Comparison of ENCODE assay signal across 8 cellular contexts in genomic region chr17:40557531-40558299, GRCh38. TPM values are rescaled to one million over a fixed set of nuclear protein-coding genes. Genes with fewer than 3 reads are reported as not detected.
DNase-seq lines count a peak whose midpoint lies in the region; ATAC-seq, FAIRE-seq and TF ChIP-seq lines count a peak whose summit lies in the region.
"Had no signal": no experiment of that assay in that cellular context is flagged by ENCODE, and none has a peak within 500 bp of the region (broad histone marks: within the 10 kb centered on the region; RNA-seq: fewer than 3 reads in every experiment).

No MANE protein-coding gene starts in this region.

- H3K27ac ChIP-seq in hepatocyte = peak overlapping the region; percentile 31

- H3K4me2 ChIP-seq in hepatocyte = no peak overlapping the region

- H3K4me1 ChIP-seq in hepatocyte (ENCODE audit: insufficient read depth) = peaks cover 37% of the 10 kb centered on the region

- H3K4me1 Mint-ChIP-seq in activated T-helper 1 cell treated with anti-CD3 and anti-CD28 coated beads, Interleukin-12 subunit alpha, Interleukin-12 subunit beta, Interleukin-2, Interleukin-4 antibody, amounts not matched to agents 30 ng/mL and 10 ng/mL and 1 ng/mL, durations not matched to agents 14 hours and 24 hours and 36 hours (ENCODE audit: low read depth) = peaks cover 91% of the 10 kb centered on the region
- H3K4me1 Mint-ChIP-seq in stimulated activated naive CD8-positive, alpha-beta T cell treated with anti-CD3 and anti-CD28 coated beads, Interleukin-15, amount 100 ng/mL, for 72 hours = peaks cover 84% of the 10 kb centered on the region

- H4K20me1 ChIP-seq in hepatocyte (ENCODE audit: insufficient read depth, poor library complexity, severe bottlenecking) = no peaks in the 10 kb centered on the region

- H3K9me3 ChIP-seq in hepatocyte (ENCODE audit: low read depth) = no peaks in the 10 kb centered on the region

- no peak overlapping the region for H2AFZ ChIP-seq in hepatocyte

- peak; percentile 26 for DNase-seq in H7
- no peak for DNase-seq in activated T-helper 1 cell treated with anti-CD3 and anti-CD28 coated beads, Interleukin-12 subunit alpha, Interleukin-12 subunit beta, Interleukin-2, Interleukin-4 antibody, amounts not matched to agents 30 ng/mL and 10 ng/mL and 1 ng/mL, durations not matched to agents 14 hours and 24 hours and 36 hours (ENCODE audit: low spot score)
- no peak for DNase-seq in hepatocyte (ENCODE audit: low spot score)
- DNase-seq in stimulated activated naive CD8-positive, alpha-beta T cell treated with anti-CD3 and anti-CD28 coated beads, Interleukin-15, amount 100 ng/mL, for 72 hours = peak in 1 of 2 donors; percentile 15
- no peak for DNase-seq in epidermal melanocyte (ENCODE audit: insufficient read length, low spot score)
- no peak for DNase-seq in D721Med (ENCODE audit: insufficient read length, low spot score)

- peaks cover 82% of the 10 kb centered on the region for H3K36me3 Mint-ChIP-seq in activated T-helper 1 cell treated with anti-CD3 and anti-CD28 coated beads, Interleukin-12 subunit alpha, Interleukin-12 subunit beta, Interleukin-2, Interleukin-4 antibody, amounts not matched to agents 30 ng/mL and 10 ng/mL and 1 ng/mL, durations not matched to agents 14 hours and 24 hours and 36 hours (ENCODE audit: low read depth)

- H3K27ac Mint-ChIP-seq in activated T-helper 1 cell treated with anti-CD3 and anti-CD28 coated beads, Interleukin-12 subunit alpha, Interleukin-12 subunit beta, Interleukin-2, Interleukin-4 antibody, amounts not matched to agents 30 ng/mL and 10 ng/mL and 1 ng/mL, durations not matched to agents 14 hours and 24 hours and 36 hours = peak overlapping the region; percentile 59
- peak overlapping the region; percentile 69 to 70 for H3K27ac Mint-ChIP-seq in stimulated activated naive CD8-positive, alpha-beta T cell treated with anti-CD3 and anti-CD28 coated beads, Interleukin-15, amount 100 ng/mL, for 72 hours

- no peaks in the 10 kb centered on the region for H3K27me3 Mint-ChIP-seq in activated T-helper 1 cell treated with anti-CD3 and anti-CD28 coated beads, Interleukin-12 subunit alpha, Interleukin-12 subunit beta, Interleukin-2, Interleukin-4 antibody, amounts not matched to agents 30 ng/mL and 10 ng/mL and 1 ng/mL, durations not matched to agents 14 hours and 24 hours and 36 hours (ENCODE audit: insufficient read depth)
- H3K27me3 Mint-ChIP-seq in stimulated activated naive CD8-positive, alpha-beta T cell treated with anti-CD3 and anti-CD28 coated beads, Interleukin-15, amount 100 ng/mL, for 72 hours = no peaks in the 10 kb centered on the region

- H3K36me3 ChIP-seq in H7 (replicated peaks; ENCODE audit: control insufficient read depth, insufficient read depth, low read length) (no peaks in the 10 kb centered on the region), hepatocyte (replicated peaks; ENCODE audit: insufficient read depth, low read depth) (no peaks in the 10 kb centered on the region)

- H3K4me3 ChIP-seq in H7 (ENCODE audit: insufficient read depth, low read depth, low read length) (no peak overlapping the region), hepatocyte (no peak overlapping the region)

- no peaks in the 10 kb centered on the region for H3K79me2 ChIP-seq in hepatocyte

- TF ChIP-seq CTCF in hepatocyte (IDR thresholded peaks at IDR 0.05; ENCODE audit: poor library complexity) (no peak), D721Med (IDR thresholded peaks at IDR 0.05; ENCODE audit: insufficient read depth, missing control alignments) (no peak)

- intact Hi-C loops in activated T-helper 1 cell treated with anti-CD3 and anti-CD28 coated beads, Interleukin-12 subunit alpha, Interleukin-12 subunit beta, Interleukin-2, Interleukin-4 antibody, amounts not matched to agents 30 ng/mL and 10 ng/mL and 1 ng/mL, durations not matched to agents 14 hours and 24 hours and 36 hours (cut with micrococcal nuclease) = no loop called here

- peaks cover 2% of the 10 kb centered on the region; the same call in 1 of the 2 replicates for H3K27me3 ChIP-seq in H7 (ENCODE audit: control insufficient read depth, insufficient read depth, low read length)
- no peaks in the 10 kb centered on the region for H3K27me3 ChIP-seq in hepatocyte

- H3K9me3 Mint-ChIP-seq in activated T-helper 1 cell treated with anti-CD3 and anti-CD28 coated beads, Interleukin-12 subunit alpha, Interleukin-12 subunit beta, Interleukin-2, Interleukin-4 antibody, amounts not matched to agents 30 ng/mL and 10 ng/mL and 1 ng/mL, durations not matched to agents 14 hours and 24 hours and 36 hours = no peaks in the 10 kb centered on the region
- no peaks in the 10 kb centered on the region for H3K9me3 Mint-ChIP-seq in stimulated activated naive CD8-positive, alpha-beta T cell treated with anti-CD3 and anti-CD28 coated beads, Interleukin-15, amount 100 ng/mL, for 72 hours

- 65% methylated on average over 6 of the region's 6 CpGs for WGBS in hepatocyte (ENCODE audit: low lambda C conversion rate, missing lambda C conversion rate)

- no peak overlapping the region for H3K4me3 Mint-ChIP-seq in activated T-helper 1 cell treated with anti-CD3 and anti-CD28 coated beads, Interleukin-12 subunit alpha, Interleukin-12 subunit beta, Interleukin-2, Interleukin-4 antibody, amounts not matched to agents 30 ng/mL and 10 ng/mL and 1 ng/mL, durations not matched to agents 14 hours and 24 hours and 36 hours
- peak overlapping the region; percentile 71 to 97 for H3K4me3 Mint-ChIP-seq in stimulated activated naive CD8-positive, alpha-beta T cell treated with anti-CD3 and anti-CD28 coated beads, Interleukin-15, amount 100 ng/mL, for 72 hours

- no peaks in the 10 kb centered on the region for H3K9me2 ChIP-seq in hepatocyte (replicated peaks; ENCODE audit: insufficient read depth)

- no peak for ATAC-seq in stimulated activated naive CD8-positive, alpha-beta T cell treated with anti-CD3 and anti-CD28 coated beads, Interleukin-15, amount 100 ng/mL, for 72 hours
- ATAC-seq in GM21526 (IDR thresholded peaks at IDR 0.05; ENCODE audit: low FRiP score, unreplicated experiment) = no peak
- ATAC-seq: Panc1 had no signal

- no peak for FAIRE-seq in D721Med (lab: Jason Lieb, UNC)

RNA-seq across cellular contexts. Expression of gene CCR7, which starts 7.6 kb away (rescaled TPM):
- 1.1 TPM in 1 of 2 replicates, not detected in the other for total RNA-seq in H7 (2014; rRNA removed; shearing (Covaris generic))
- total RNA-seq in activated T-helper 1 cell treated with anti-CD3 and anti-CD28 coated beads, Interleukin-12 subunit alpha, Interleukin-12 subunit beta, Interleukin-2, Interleukin-4 antibody, amounts not matched to agents 30 ng/mL and 10 ng/mL and 1 ng/mL, durations not matched to agents 14 hours and 24 hours and 36 hours = 165 and 166 TPM in 2 replicates
- total RNA-seq in hepatocyte = 0.16 and 2.8 TPM in 2 replicates
- 2.9 and 4.1 TPM in 2 replicates for polyA plus RNA-seq in hepatocyte

RNA-seq across cellular contexts. Expression of gene TNS4, which starts 56.3 kb away (rescaled TPM):
- 0.14 and 0.18 TPM in 2 replicates for total RNA-seq in H7 (2014; rRNA removed; shearing (Covaris generic))
- total RNA-seq in activated T-helper 1 cell treated with anti-CD3 and anti-CD28 coated beads, Interleukin-12 subunit alpha, Interleukin-12 subunit beta, Interleukin-2, Interleukin-4 antibody, amounts not matched to agents 30 ng/mL and 10 ng/mL and 1 ng/mL, durations not matched to agents 14 hours and 24 hours and 36 hours = 14.5 and 15.5 TPM in 2 replicates
- not detected in 2 replicates for total RNA-seq in hepatocyte
- polyA plus RNA-seq in hepatocyte = 0.07 TPM in 2 replicates

Comparison
In these comparisons a context has a peak if more than half of its experiments do, and no peak if none do; other contexts are left out.
1. RNA of gene CCR7, which starts 7.6 kb away (total RNA-seq): 165 to 166 TPM in activated T-helper 1 cell treated with anti-CD3 and anti-CD28 coated beads, Interleukin-12 subunit alpha, Interleukin-12 subunit beta, Interleukin-2, Interleukin-4 antibody, amounts not matched to agents 30 ng/mL and 10 ng/mL and 1 ng/mL, durations not matched to agents 14 hours and 24 hours and 36 hours; 0.16 to 2.8 TPM in hepatocyte and 1.1 TPM in H7; every median in the first group is over 10 times any median in the second.
2. RNA of gene TNS4, which starts 56.3 kb away (total RNA-seq): 14.5 to 15.5 TPM in activated T-helper 1 cell treated with anti-CD3 and anti-CD28 coated beads, Interleukin-12 subunit alpha, Interleukin-12 subunit beta, Interleukin-2, Interleukin-4 antibody, amounts not matched to agents 30 ng/mL and 10 ng/mL and 1 ng/mL, durations not matched to agents 14 hours and 24 hours and 36 hours; 0.14 to 0.18 TPM in H7 and not detected in hepatocyte; every median in the first group is over 10 times any median in the second.